Comparison of ENCODE assay signal across 16 cellular contexts in genomic region chr20:34281177-34281576, GRCh38. TPM values are rescaled to one million over a fixed set of nuclear protein-coding genes. Genes with fewer than 3 reads are reported as not detected.
DNase-seq lines count a peak whose midpoint lies in the region; ATAC-seq, FAIRE-seq and TF ChIP-seq lines count a peak whose summit lies in the region.
"Had no signal": no experiment of that assay in that cellular context is flagged by ENCODE, and none has a peak within 500 bp of the region (broad histone marks: within the 10 kb centered on the region; RNA-seq: fewer than 3 reads in every experiment).

No MANE protein-coding gene starts in this region.

- no peak for TF ChIP-seq EP300 in H1 (IDR thresholded peaks at IDR 0.05; ENCODE audit: borderline replicate concordance in 1 of 2, low read depth in 2 of 2, low read length in 2 of 2)

- H3K4me1 ChIP-seq in breast epithelium: no peaks in the 10 kb centered on the region
- H3K4me1 ChIP-seq in H1 (replicated peaks in 1 of 4; ENCODE audit: control insufficient read depth in 3 of 4, insufficient read depth in 4 of 4, low read length in 3 of 4): no peaks in the 10 kb centered on the region
- H3K4me1 ChIP-seq in CD8-positive, alpha-beta T cell (ENCODE audit: insufficient read depth, low read length): no peaks in the 10 kb centered on the region
- H3K4me1 ChIP-seq: HAP-1 had no signal

- H3K4me3 Mint-ChIP-seq in MCF 10A (ENCODE audit: unreplicated experiment): no peak overlapping the region
- no peak overlapping the region for H3K4me3 Mint-ChIP-seq in CD8-positive, alpha-beta T cell
- H3K4me3 Mint-ChIP-seq: B cell; CD4-positive, alpha-beta T cell had no signal

- no peak overlapping the region for H2BK120ac ChIP-seq in H1 (replicated peaks; ENCODE audit: low read depth, low read length)

- no peak overlapping the region for H2AFZ ChIP-seq in H1 (ENCODE audit: low read length)

- DNase-seq in MCF 10A (ENCODE audit: unreplicated experiment) (no peak), breast epithelium (ENCODE audit: low spot score in 2 of 2) (no peak), RWPE1 (ENCODE audit: low spot score) (no peak), H1 (ENCODE audit: low read depth in 1 of 2, low spot score in 2 of 2) (no peak), HUDEP-2 (lab: John Stamatoyannopoulos, UW; ENCODE audit: unreplicated experiment in 76 of 76) (no peak), urothelium cell line (ENCODE audit: low spot score) (no peak)
- DNase-seq in CD8-positive, alpha-beta T cell: no peak
- DNase-seq: C1 segment of cervical spinal cord; CD4-positive, alpha-beta T cell; GF-D8; GOT3 had no signal

- POLR2A ChIA-PET in MCF 10A (lab: Yijun Ruan, JAX): no interaction called here
- POLR2A ChIA-PET in RWPE1 (lab: Yijun Ruan, JAX; ENCODE audit: low non-redundant PET): no interaction called here
- POLR2A ChIA-PET in H1 (lab: Charles Lee; ENCODE audit: partially characterized antibody): interaction anchor here (3.1 kb wide), 1 partner anchor 12 kb away, joined by 13 read pairs; no protein-coding TSS in a partner anchor
- POLR2A ChIA-PET in CD8-positive, alpha-beta T cell (lab: Charles Lee): no interaction called here

- H4K5ac ChIP-seq in H1 (ENCODE audit: insufficient read length, low read depth, low read length): no peak overlapping the region

- H3K79me2 ChIP-seq in H1 (ENCODE audit: control insufficient read depth in 1 of 2, insufficient read depth in 2 of 2, low read length in 2 of 2): no peaks in the 10 kb centered on the region

- H4K20me1 ChIP-seq in H1 (replicated peaks in 1 of 2; ENCODE audit: control insufficient read depth in 1 of 2, insufficient read depth in 2 of 2, low read length in 2 of 2): peaks cover 7 to 12% of the 10 kb centered on the region in 2 experiments

- H3K27ac ChIP-seq in breast epithelium (no peak overlapping the region), RWPE1 (peak overlapping the region; percentile 3; the same call in 1 of the 2 replicates), H1 (ENCODE audit: low read depth, low read length) (no peak overlapping the region)
- no peak overlapping the region for H3K27ac ChIP-seq in CD8-positive, alpha-beta T cell (ENCODE audit: low read depth, low read length)

- no peak overlapping the region for H3K14ac ChIP-seq in H1 (ENCODE audit: insufficient read length)

- H3K9ac ChIP-seq in H1 (replicated peaks in 1 of 4; ENCODE audit: extremely low read depth in 1 of 4, low read depth in 3 of 4, low read length in 3 of 4): no peak overlapping the region

- H3K36me3 Mint-ChIP-seq in MCF 10A (ENCODE audit: insufficient read depth, unreplicated experiment): peaks cover 89% of the 10 kb centered on the region
- H3K36me3 Mint-ChIP-seq in CD8-positive, alpha-beta T cell: peaks cover 72% of the 10 kb centered on the region

- no peak overlapping the region for H3K18ac ChIP-seq in H1 (ENCODE audit: extremely low read depth, low read length)

- ATAC-seq in CD8-positive, alpha-beta T cell: no peak

- no peak overlapping the region for H2BK20ac ChIP-seq in H1 (ENCODE audit: low read length)

- H3K27me3 ChIP-seq in breast epithelium (no peaks in the 10 kb centered on the region), H1 (replicated peaks in 1 of 4; ENCODE audit: control insufficient read depth in 3 of 4, extremely low read depth in 1 of 4, insufficient read depth in 3 of 4, low read length in 3 of 4) (no peaks in the 10 kb centered on the region)
- no peaks in the 10 kb centered on the region for H3K27me3 ChIP-seq in CD8-positive, alpha-beta T cell (ENCODE audit: insufficient read depth, low read length)

- no peak overlapping the region for H2BK5ac ChIP-seq in H1 (ENCODE audit: low read depth, low read length)

- H3K23ac ChIP-seq in H1 (ENCODE audit: insufficient read length): no peak overlapping the region

- BruUV-seq in MCF 10A (replicated peaks; lab: Mats Ljungman, UMichigan): no TSS peak

- H2AK5ac ChIP-seq in H1 (ENCODE audit: low read depth, low read length): no peak overlapping the region

- no peaks in the 10 kb centered on the region for H3K9me3 Mint-ChIP-seq in MCF 10A (ENCODE audit: unreplicated experiment)
- H3K9me3 Mint-ChIP-seq in CD8-positive, alpha-beta T cell: no peaks in the 10 kb centered on the region
- H3K9me3 Mint-ChIP-seq: CD4-positive, alpha-beta T cell had no signal

- no peak overlapping the region for H4K8ac ChIP-seq in H1 (ENCODE audit: extremely low read depth, insufficient read depth, low read length)

- H3K56ac ChIP-seq in H1 (replicated peaks; ENCODE audit: insufficient read length, low read depth, low read length): no peak overlapping the region

- no peak overlapping the region for H2BK12ac ChIP-seq in H1 (ENCODE audit: low read depth, low read length)

- H3K23me2 ChIP-seq in H1 (ENCODE audit: low read depth, low read length): no peaks in the 10 kb centered on the region

- no peaks in the 10 kb centered on the region; the same call in 1 of the 2 replicates for H3K79me1 ChIP-seq in H1 (ENCODE audit: low read depth, low read length)

- TF ChIP-seq CTCF in MCF 10A (IDR thresholded peaks at IDR 0.05; ENCODE audit: unreplicated experiment) (no peak), breast epithelium (IDR thresholded peaks at IDR 0.05) (no peak), RWPE1 (conservative IDR thresholded peaks at IDR 0.05; ENCODE audit: low read depth) (no peak), H1 (IDR thresholded peaks at IDR 0.05; ENCODE audit: control extremely low read depth in 1 of 3, insufficient read depth in 1 of 3, low read depth in 1 of 3, low read length in 3 of 3) (no peak)
- TF ChIP-seq CTCF in CD8-positive, alpha-beta T cell (IDR thresholded peaks at IDR 0.05): no peak

- H3K4me2 ChIP-seq in H1 (ENCODE audit: insufficient read depth in 1 of 2, low read depth in 2 of 2, low read length in 2 of 2): no peak overlapping the region

- H3K4me3 ChIP-seq in breast epithelium (no peak overlapping the region), H1 (ENCODE audit: extremely low read depth in 1 of 4, insufficient read depth in 2 of 4, low read depth in 3 of 4, low read length in 4 of 4) (no peak overlapping the region)
- H3K4me3 ChIP-seq in CD8-positive, alpha-beta T cell (ENCODE audit: low read depth, low read length): no peak overlapping the region
- H3K4me3 ChIP-seq: HAP-1 had no signal

- WGBS in H1 (ENCODE audit: extremely low coverage in 1 of 2, insufficient coverage in 1 of 2, insufficient read length in 1 of 2, insufficient replicate concordance in 2 of 2, low coverage in 1 of 2, low lambda C conversion rate in 2 of 2, missing lambda C conversion rate in 1 of 2), 2 experiments: 88% methylated on average over 3 of the region's 3 CpGs; no CpG with 5 or more reads in 1 of the 2 experiments

- H3K27me3 Mint-ChIP-seq in MCF 10A (ENCODE audit: insufficient read depth, unreplicated experiment): no peaks in the 10 kb centered on the region
- no peaks in the 10 kb centered on the region for H3K27me3 Mint-ChIP-seq in CD8-positive, alpha-beta T cell (ENCODE audit: low read depth)
- H3K27me3 Mint-ChIP-seq: B cell; CD4-positive, alpha-beta T cell had no signal

- H3K4me1 Mint-ChIP-seq in MCF 10A (ENCODE audit: insufficient read depth, unreplicated experiment): no peaks in the 10 kb centered on the region
- H3K4me1 Mint-ChIP-seq in CD8-positive, alpha-beta T cell (ENCODE audit: low read depth): no peaks in the 10 kb centered on the region
- H3K4me1 Mint-ChIP-seq: B cell had no signal

- H3K9me3 ChIP-seq in breast epithelium: no peaks in the 10 kb centered on the region
- H3K9me3 ChIP-seq in H1 (ENCODE audit: insufficient read depth in 2 of 2, low read depth in 1 of 2, low read length in 1 of 2): no peaks in the 10 kb centered on the region
- no peaks in the 10 kb centered on the region for H3K9me3 ChIP-seq in CD8-positive, alpha-beta T cell (ENCODE audit: low read length)
- H3K9me3 ChIP-seq: HAP-1 had no signal

- H3K4ac ChIP-seq in H1 (replicated peaks; ENCODE audit: insufficient read length, low read depth, low read length): no peak overlapping the region

- CTCF ChIA-PET in MCF 10A (lab: Yijun Ruan, JAX) (interaction anchor here (1.1 kb wide), 2 partner anchors 16 to 21 kb away, joined by 3 read pairs; no protein-coding TSS in a partner anchor), RWPE1 (lab: Yijun Ruan, JAX) (interaction anchor here (0.7 to 1.0 kb wide), 2 partner anchors 9 to 20 kb away, joined by 4 to 5 read pairs; no protein-coding TSS in a partner anchor), H1 (lab: Charles Lee; ENCODE audit: partially characterized antibody) (interaction anchor here (0.6 to 1.5 kb wide), 2 partner anchors 31 to 1921 kb away, joined by 3 read pairs; no protein-coding TSS in a partner anchor)
- CTCF ChIA-PET in CD8-positive, alpha-beta T cell (lab: Charles Lee): interaction anchor here (1.1 kb wide), 1 partner anchor 366 kb away, joined by 3 read pairs; no protein-coding TSS in a partner anchor

- no peak for FAIRE-seq in H1 (lab: Jason Lieb, UNC)
- no peak for FAIRE-seq in urothelium cell line (lab: Jason Lieb, UNC)
- FAIRE-seq: A204.1, GM19239 had no signal

- TF ChIP-seq POLR2A in breast epithelium (IDR thresholded peaks at IDR 0.05): no peak
- no peak for TF ChIP-seq POLR2A in H1 (IDR thresholded peaks at IDR 0.05; ENCODE audit: control extremely low read depth in 1 of 2, low read depth in 2 of 2, low read length in 2 of 2)

- no peak overlapping the region for H4K91ac ChIP-seq in H1 (replicated peaks; ENCODE audit: insufficient read length, low read length)

- intact Hi-C loops in MCF 10A (cut with micrococcal nuclease): no loop called here
- intact Hi-C loops in breast epithelium (cut with DNase I; ENCODE audit: low total_unique reads): no loop called here
- intact Hi-C loops in CD8-positive, alpha-beta T cell (cut with DNase I, micrococcal nuclease): no loop called here

- no peaks in the 10 kb centered on the region for H3K36me3 ChIP-seq in breast epithelium
- peaks cover 43 to 92% (median 73%) of the 10 kb centered on the region in 4 experiments for H3K36me3 ChIP-seq in H1 (ENCODE audit: control insufficient read depth in 2 of 4, insufficient read depth in 4 of 4, low read length in 3 of 4)
- peaks cover 11% of the 10 kb centered on the region for H3K36me3 ChIP-seq in CD8-positive, alpha-beta T cell (ENCODE audit: insufficient read depth, low read length)

- H2BK15ac ChIP-seq in H1 (ENCODE audit: low read length): no peak overlapping the region

- no peak for TF ChIP-seq RAD21 in H1 (IDR thresholded peaks at IDR 0.05 in 1 of 2, conservative IDR thresholded peaks at IDR 0.05 in 1 of 2; ENCODE audit: low read depth in 2 of 2, low read length in 2 of 2)

- H3K27ac Mint-ChIP-seq in MCF 10A (ENCODE audit: low read depth, unreplicated experiment): peak overlapping the region; percentile 16
- H3K27ac Mint-ChIP-seq in CD8-positive, alpha-beta T cell: no peak overlapping the region
- H3K27ac Mint-ChIP-seq: B cell; CD4-positive, alpha-beta T cell had no signal

RNA-seq across cellular contexts. Expression of gene AHCY, which starts 22.0 kb away (rescaled TPM):
- total RNA-seq in MCF 10A (2022): 101 and 175 TPM in 2 replicates
- total RNA-seq in breast epithelium: 100 to 1,000 TPM in 1 of 3 donors, 10 to 100 TPM in 2; 66.9 to 105 (median 88.4) TPM
- total RNA-seq in H1 (2021; fragmentation: NEBNext Ultra II Directional; extraction: Animal tissue kit (Norgen Biotek cat#: 25700)): 404 and 414 TPM in 2 replicates
- 638 and 688 TPM in 2 replicates for polyA plus RNA-seq in H1 (2011; rRNA removed)
- 622 TPM for polyA plus RNA-seq in H1 (2011; cell fraction: cytosol; rRNA removed)
- 664 TPM for polyA plus RNA-seq in H1 (2011; cell fraction: nucleus; rRNA removed)
- 355 to 467 TPM (median 460 TPM) in 4 replicates for polyA plus RNA-seq in H1 (2012, experiment 1 of 2)
- polyA plus RNA-seq in H1 (2012, experiment 2 of 2): 668 TPM
- polyA plus RNA-seq in H1 (2013, experiment 1 of 2): 249 TPM
- polyA plus RNA-seq in H1 (2013, experiment 2 of 2): 250 TPM
- polyA minus RNA-seq in H1 (2011; rRNA and poly(A)+ RNA removed): 889 and 910 TPM in 2 replicates
- polyA minus RNA-seq in H1 (2011; cell fraction: cytosol; rRNA and poly(A)+ RNA removed): 394 TPM
- polyA minus RNA-seq in H1 (2011; cell fraction: nucleus; rRNA and poly(A)+ RNA removed): 315 TPM
- total RNA-seq in CD8-positive, alpha-beta T cell: 10 to 100 TPM; 16.1 to 17.8 TPM

RNA-seq across cellular contexts. Expression of gene ASIP, which starts 40.0 kb away (rescaled TPM):
- total RNA-seq in MCF 10A (2022) (not detected in 2 replicates), breast epithelium (under 1 TPM in 1 of 3 donors, not detected in 2; 0.96 TPM)
- not detected in 2 replicates for total RNA-seq in H1 (2021; fragmentation: NEBNext Ultra II Directional; extraction: Animal tissue kit (Norgen Biotek cat#: 25700))
- polyA plus RNA-seq in H1 (2011; rRNA removed): not detected in 2 replicates
- polyA plus RNA-seq in H1 (2011; cell fraction: cytosol; rRNA removed): not detected
- not detected for polyA plus RNA-seq in H1 (2011; cell fraction: nucleus; rRNA removed)
- polyA plus RNA-seq in H1 (2012, experiment 1 of 2): not detected in 4 replicates
- not detected for polyA plus RNA-seq in H1 (2012, experiment 2 of 2)
- not detected for polyA plus RNA-seq in H1 (2013, experiment 1 of 2)
- polyA plus RNA-seq in H1 (2013, experiment 2 of 2): not detected
- polyA minus RNA-seq in H1 (2011; rRNA and poly(A)+ RNA removed): not detected in 2 replicates
- not detected for polyA minus RNA-seq in H1 (2011; cell fraction: cytosol; rRNA and poly(A)+ RNA removed)
- not detected for polyA minus RNA-seq in H1 (2011; cell fraction: nucleus; rRNA and poly(A)+ RNA removed)
- not detected for total RNA-seq in CD8-positive, alpha-beta T cell
- total RNA-seq: B cell; CD4-positive, alpha-beta T cell; HT-29 had no signal
